ENCODE assay signal across 1 cellular context in genomic region chr10:114623155-114623554, GRCh38.
TF ChIP-seq lines count a peak whose summit lies in the region.

No MANE protein-coding gene starts in this region.

TF ChIP-seq in endothelial cell of umbilical vein, 7 proteins besides CTCF, POLR2A, EP300 and RAD21:
- TF ChIP-seq POLR2AphosphoS5 (IDR thresholded peaks at IDR 0.05; ENCODE audit: insufficient read depth, low read depth, low read length) = no peak
- TF ChIP-seq EZH2 (IDR thresholded peaks at IDR 0.05; ENCODE audit: borderline replicate concordance, low read depth, low read length, severe bottlenecking) = no peak
- no peak for TF ChIP-seq FOS (IDR thresholded peaks at IDR 0.05; ENCODE audit: borderline replicate concordance, insufficient read depth, low read length)
- TF ChIP-seq, protein P1, sequence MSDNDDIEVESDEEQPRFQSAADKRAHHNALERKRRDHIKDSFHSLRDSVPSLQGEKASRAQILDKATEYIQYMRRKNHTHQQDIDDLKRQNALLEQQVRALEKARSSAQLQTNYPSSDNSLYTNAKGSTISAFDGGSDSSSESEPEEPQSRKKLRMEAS (IDR thresholded peaks at IDR 0.05; ENCODE audit: insufficient read depth, insufficient read length) = no peak
- no peak for TF ChIP-seq MYC (IDR thresholded peaks at IDR 0.05; ENCODE audit: low read depth, low read length)
- TF ChIP-seq JUN (IDR thresholded peaks at IDR 0.05; ENCODE audit: borderline replicate concordance, insufficient read depth, insufficient read length, low read depth) = no peak
TF ChIP-seq in endothelial cell of umbilical vein: peak in this region for 0.
